Comparison of ENCODE assay signal across 25 cellular contexts in the genomic region with DNA sequence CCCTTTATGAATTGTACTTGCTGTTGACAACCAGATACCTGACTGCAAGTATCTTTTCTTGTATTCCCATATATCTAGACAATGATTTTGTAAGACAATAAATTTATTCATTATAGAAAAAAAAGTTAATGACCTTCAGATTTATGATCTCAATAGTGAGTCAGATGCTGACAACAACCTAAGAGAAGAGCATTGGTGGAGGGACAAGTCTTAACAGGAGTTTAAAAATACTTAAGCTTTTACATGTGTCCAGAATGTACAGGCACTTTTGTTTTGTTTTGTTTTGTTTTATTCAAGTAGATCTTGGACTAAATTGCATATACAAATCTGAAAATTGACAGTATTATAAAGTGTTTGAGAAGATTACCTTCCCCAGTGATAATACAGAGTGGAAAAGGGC.
"Had no signal": no experiment of that assay in that cellular context is flagged by ENCODE, and none has a peak within 500 bp of the region (broad histone marks: within the 10 kb centered on the region; RNA-seq: fewer than 3 reads in every experiment).

No MANE protein-coding gene starts in this region.

- DNase-seq: dermis blood vessel endothelial cell; effector memory CD4-positive, alpha-beta T cell; erythroblast; esophagus squamous epithelium; hypothalamus; immature natural killer cell; islet precursor cell; left ventricle myocardium superior; lower lobe of right lung; midbrain; naive thymus-derived CD4-positive, alpha-beta T cell; stimulated activated CD4-positive, alpha-beta T cell treated with anti-CD3 and anti-CD28 coated beads, Interleukin-2, amount 100 ng/mL, for 24 hours; stimulated activated CD4-positive, alpha-beta T cell treated with anti-CD3 and anti-CD28 coated beads, Interleukin-4, amount 100 ng/mL, for 24 hours; stimulated activated naive CD4-positive, alpha-beta T cell treated with Interleukin-2 at 50 U/mL for 16 hours; stomach; thyroid gland had no signal

- H3K9me3 ChIP-seq: esophagus squamous epithelium, lower lobe of right lung, stomach, thyroid gland had no signal

- H3K27ac ChIP-seq: coronary artery, esophagus squamous epithelium, lower lobe of right lung, neural progenitor cell, parathyroid adenoma, stomach, thyroid gland had no signal

- H3K79me2 ChIP-seq: parathyroid adenoma had no signal

- H3K36me3 Mint-ChIP-seq: immature natural killer cell; memory B cell; naive thymus-derived CD4-positive, alpha-beta T cell; neural progenitor cell; stimulated activated effector memory CD8-positive, alpha-beta T cell treated with anti-CD3 and anti-CD28 coated beads, Interleukin-12 subunit alpha, Interleukin-12 subunit beta, amount 100 ng/mL, for 72 hours; type B pancreatic cell had no signal

- H3K27me3 Mint-ChIP-seq: memory B cell; naive thymus-derived CD4-positive, alpha-beta T cell; progenitor cell of endocrine pancreas; type B pancreatic cell had no signal

- H3K4me3 ChIP-seq: coronary artery, esophagus squamous epithelium, lower lobe of right lung, neural progenitor cell, stomach, thyroid gland had no signal

- H3K4me3 Mint-ChIP-seq: immature natural killer cell; memory B cell; naive thymus-derived CD4-positive, alpha-beta T cell; nephron; neural progenitor cell; stimulated activated effector memory CD8-positive, alpha-beta T cell treated with anti-CD3 and anti-CD28 coated beads, Interleukin-12 subunit alpha, Interleukin-12 subunit beta, amount 100 ng/mL, for 72 hours; type B pancreatic cell had no signal

- H3K9me3 Mint-ChIP-seq: nephron; neural progenitor cell; stimulated activated effector memory CD8-positive, alpha-beta T cell treated with anti-CD3 and anti-CD28 coated beads, Interleukin-12 subunit alpha, Interleukin-12 subunit beta, amount 100 ng/mL, for 72 hours; type B pancreatic cell had no signal

- H2AFZ ChIP-seq: neural progenitor cell, parathyroid adenoma had no signal

- ATAC-seq: left ventricle myocardium superior; lower lobe of right lung; naive thymus-derived CD4-positive, alpha-beta T cell; sciatic nerve; stimulated activated effector memory CD8-positive, alpha-beta T cell treated with anti-CD3 and anti-CD28 coated beads, Interleukin-12 subunit alpha, Interleukin-12 subunit beta, amount 100 ng/mL, for 72 hours had no signal

- H3K9ac ChIP-seq: neural progenitor cell, parathyroid adenoma had no signal

- H3K36me3 ChIP-seq: esophagus squamous epithelium, lower lobe of right lung, neural progenitor cell, stomach, thyroid gland had no signal

- H3K4me1 ChIP-seq: esophagus squamous epithelium, lower lobe of right lung, neural progenitor cell, parathyroid adenoma, stomach, thyroid gland had no signal

- H3K27me3 ChIP-seq: esophagus squamous epithelium, neural progenitor cell, stomach, thyroid gland had no signal

- H3K4me1 Mint-ChIP-seq: immature natural killer cell; memory B cell; naive thymus-derived CD4-positive, alpha-beta T cell; nephron; stimulated activated effector memory CD8-positive, alpha-beta T cell treated with anti-CD3 and anti-CD28 coated beads, Interleukin-12 subunit alpha, Interleukin-12 subunit beta, amount 100 ng/mL, for 72 hours had no signal

- H3K4me2 ChIP-seq: neural progenitor cell had no signal
